Comparison of ENCODE assay signal across 12 cellular contexts in the genomic region with DNA sequence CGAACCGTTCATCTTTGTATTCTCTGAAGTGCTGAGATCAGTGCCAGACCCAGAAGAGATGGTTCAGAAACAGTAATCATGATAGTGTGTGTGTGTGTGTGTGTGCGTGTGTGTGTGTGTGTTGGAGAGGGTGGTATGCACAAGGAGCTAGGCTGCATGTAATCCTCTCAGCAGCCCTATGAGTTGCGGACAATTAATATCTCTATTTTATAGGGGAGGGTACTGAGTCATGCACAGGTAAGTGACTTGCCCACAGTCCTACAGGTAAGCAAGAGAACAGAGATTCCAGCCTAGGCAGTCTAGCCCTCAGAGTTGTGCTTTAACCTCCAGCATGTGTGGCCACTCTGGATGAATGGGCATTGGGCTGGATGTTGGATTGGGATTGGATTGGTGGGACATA. TPM values are rescaled to one million over a fixed set of nuclear protein-coding genes. Genes with fewer than 3 reads are reported as not detected.
DNase-seq lines count a peak whose midpoint lies in the region; ATAC-seq and TF ChIP-seq lines count a peak whose summit lies in the region.
"Had no signal": no experiment of that assay in that cellular context is flagged by ENCODE, and none has a peak within 500 bp of the region (broad histone marks: within the 10 kb centered on the region; RNA-seq: fewer than 3 reads in every experiment).

No MANE protein-coding gene starts in this region.

- H3K4me3 Mint-ChIP-seq in mesothelial cell of epicardium = no peak overlapping the region
- H3K4me3 Mint-ChIP-seq: CD8-positive, alpha-beta T cell; H9 had no signal

- peak overlapping the region; percentile 45; the same call in 1 of the 2 replicates for H2AFZ ChIP-seq in PC-3 (ENCODE audit: low read length)

- no peaks in the 10 kb centered on the region for H3F3A ChIP-seq in PC-3 (ENCODE audit: low read length, unreplicated experiment)

- no peak overlapping the region for H3K4me3 ChIP-seq in PC-3 (ENCODE audit: low read length)
- H3K4me3 ChIP-seq: BLaER1 had no signal

- peaks cover 4% of the 10 kb centered on the region for H3K9me3 Mint-ChIP-seq in mesothelial cell of epicardium
- H3K9me3 Mint-ChIP-seq: H9 had no signal

- H3K4me1 Mint-ChIP-seq in mesothelial cell of epicardium = peaks cover 17% of the 10 kb centered on the region
- H3K4me1 Mint-ChIP-seq: H9 had no signal

- intact Hi-C loops in PC-3 (cut with micrococcal nuclease) = no loop called here

- CTCF ChIA-PET in PC-3 (lab: Charles Lee) = no interaction called here

- no peaks in the 10 kb centered on the region for H3K9me2 ChIP-seq in PC-3 (replicated peaks; ENCODE audit: low read length)

- H3K36me3 ChIP-seq in PC-3 (ENCODE audit: low read depth, low read length) = no peaks in the 10 kb centered on the region

- no peaks in the 10 kb centered on the region for H3K79me2 ChIP-seq in PC-3 (ENCODE audit: low read length)

- H3K4me2 ChIP-seq in PC-3 (ENCODE audit: low read length) = no peak overlapping the region
- H3K4me2 ChIP-seq: BLaER1 had no signal

- H3K27me3 Mint-ChIP-seq in mesothelial cell of epicardium (ENCODE audit: low read depth) = peaks cover 5% of the 10 kb centered on the region

- POLR2A ChIA-PET in PC-3 (lab: Charles Lee; ENCODE audit: unreplicated experiment) = no interaction called here

- peaks cover 12% of the 10 kb centered on the region for H3K4me1 ChIP-seq in PC-3 (ENCODE audit: insufficient read depth, low read length)

- no peaks in the 10 kb centered on the region for H3K27me3 ChIP-seq in PC-3 (ENCODE audit: low read length)
- H3K27me3 ChIP-seq: BLaER1 had no signal

- no peak for ATAC-seq in PC-3
- ATAC-seq in HG03520 (IDR thresholded peaks at IDR 0.05; ENCODE audit: unreplicated experiment) = no peak
- ATAC-seq: CD8-positive, alpha-beta T cell had no signal

- no peak for TF ChIP-seq CTCF in C4-2B (conservative IDR thresholded peaks at IDR 0.05)
- TF ChIP-seq CTCF in PC-3 (conservative IDR thresholded peaks at IDR 0.05; ENCODE audit: low read depth, low read length) = no peak
- TF ChIP-seq CTCF in mesothelial cell of epicardium (IDR thresholded peaks at IDR 0.05; ENCODE audit: unreplicated experiment) = no peak

- no TSS peak for BruUV-seq in PC-3 (replicated peaks; lab: Mats Ljungman, UMichigan)

- H3K9me3 ChIP-seq in PC-3 (ENCODE audit: low read length) = no peaks in the 10 kb centered on the region

- H3K9ac ChIP-seq in PC-3 (ENCODE audit: low read length) = no peak overlapping the region
- H3K9ac ChIP-seq: BLaER1 had no signal

- H4K20me1 ChIP-seq in PC-3 (ENCODE audit: low read length) = no peaks in the 10 kb centered on the region
- H4K20me1 ChIP-seq: BLaER1 had no signal

- peak overlapping the region; percentile 68 for H3K27ac Mint-ChIP-seq in mesothelial cell of epicardium
- H3K27ac Mint-ChIP-seq: CD8-positive, alpha-beta T cell; H9 had no signal

- H3K36me3 Mint-ChIP-seq in mesothelial cell of epicardium = no peaks in the 10 kb centered on the region

- H3K27ac ChIP-seq in C4-2B (peak overlapping the region; percentile 69), PC-3 (ENCODE audit: low read length) (peak overlapping the region; percentile 59)
- H3K27ac ChIP-seq: BLaER1 had no signal

- no peak for DNase-seq in PC-3
- no peak for DNase-seq in mesothelial cell of epicardium (ENCODE audit: low spot score in 2 of 2, unreplicated experiment in 2 of 2)
- DNase-seq in AG08395 (ENCODE audit: low spot score) = no peak
- no peak for DNase-seq in dermis blood vessel endothelial cell
- DNase-seq: CD8-positive, alpha-beta T cell; GF-D8; H9 had no signal

RNA-seq across cellular contexts. Expression of gene TCL1A, which starts 27.9 kb away (rescaled TPM):
- total RNA-seq in PC-3 (2014; rRNA removed) (not detected in 2 replicates), mesothelial cell of epicardium (not detected in 3 replicates), dermis blood vessel endothelial cell (not detected in 2 replicates)
- total RNA-seq: Calu3, H9, HT-29 had no signal

RNA-seq across cellular contexts. Expression of gene TCL1B, which starts 55.6 kb away (rescaled TPM):
- total RNA-seq in PC-3 (2014; rRNA removed) (not detected in 2 replicates), mesothelial cell of epicardium (not detected in 3 replicates), dermis blood vessel endothelial cell (not detected in 2 replicates)
- total RNA-seq: Calu3; CD8-positive, alpha-beta T cell; HT-29 had no signal
